Comparison of ENCODE assay signal across 20 cellular contexts in the genomic region with DNA sequence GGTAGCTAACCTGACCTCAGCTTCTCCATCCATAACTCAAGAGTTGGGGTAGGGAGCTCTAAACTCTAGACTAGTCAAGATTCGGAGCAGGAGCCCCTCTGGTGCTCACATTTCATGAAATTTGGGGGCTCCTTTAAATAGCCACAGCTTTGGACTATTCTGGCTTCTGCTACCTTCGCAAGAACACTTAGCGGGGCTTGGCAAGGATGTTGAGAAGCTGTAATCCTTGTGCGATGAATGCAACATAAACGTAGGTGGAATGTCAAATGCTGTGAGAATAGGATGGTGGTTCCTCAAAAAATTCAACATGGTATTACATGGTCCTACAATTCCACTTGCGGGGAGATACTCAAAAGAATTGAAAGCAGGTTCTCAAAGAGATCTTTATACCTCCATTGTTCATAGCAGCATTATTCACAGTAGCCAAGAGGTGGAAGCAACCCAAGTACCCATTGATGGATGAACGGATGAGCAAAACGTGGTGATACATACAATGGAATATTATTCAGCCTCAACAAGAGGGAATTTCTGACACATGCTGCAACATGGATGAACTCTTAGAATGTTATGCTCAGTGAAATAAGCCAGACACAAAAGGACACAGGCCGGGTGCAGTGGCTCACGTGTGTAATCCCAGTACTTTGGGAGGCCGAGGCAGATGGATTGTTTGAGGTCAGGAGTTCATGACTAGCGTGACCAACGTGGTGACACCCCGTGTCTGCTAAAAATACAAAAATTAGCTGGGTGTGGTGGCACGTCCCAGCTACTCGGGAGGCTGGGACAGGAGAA.
A peak's percentile ranks its signal among the peaks of the same experiment; 100 is the strongest.
DNase-seq lines count a peak whose midpoint lies in the region; ATAC-seq and TF ChIP-seq lines count a peak whose summit lies in the region.
"Had no signal": no experiment of that assay in that cellular context is flagged by ENCODE, and none has a peak within 500 bp of the region (broad histone marks: within the 10 kb centered on the region; RNA-seq: fewer than 3 reads in every experiment).

No MANE protein-coding gene starts in this region.

- in situ Hi-C loops in Panc1 (cut with HindIII; ENCODE audit: low pct_unique_long_range_greater_than_20kb, low sequenced_read_pairs): no loop called here

- intact Hi-C loops in Panc1 (cut with micrococcal nuclease; ENCODE audit: unreplicated experiment): no loop called here
- intact Hi-C loops in esophagus muscularis mucosa (cut with DNase I): no loop called here

- BruUV-seq in Panc1 (replicated peaks; lab: Mats Ljungman, UMichigan): TSS peak; percentile 7

- no peak for TF ChIP-seq CTCF in Panc1 (IDR thresholded peaks at IDR 0.05)
- no peak for TF ChIP-seq CTCF in esophagus muscularis mucosa (IDR thresholded peaks at IDR 0.05)
- no peak for TF ChIP-seq CTCF in progenitor cell of endocrine pancreas (IDR thresholded peaks at IDR 0.05; ENCODE audit: unreplicated experiment)
- no peak for TF ChIP-seq CTCF in thoracic aorta (IDR thresholded peaks at IDR 0.05)

- POLR2A ChIA-PET in Panc1 (lab: Charles Lee): no interaction called here

- H3K36me3 Mint-ChIP-seq in progenitor cell of endocrine pancreas (ENCODE audit: insufficient read depth): peaks cover 8% of the 10 kb centered on the region
- H3K36me3 Mint-ChIP-seq in activated naive CD8-positive, alpha-beta T cell treated with anti-CD3 and anti-CD28 coated beads, Interleukin-2, amount 50 U/mL, for 24 hours (ENCODE audit: low read depth): peaks cover 34% of the 10 kb centered on the region

- H3K4me1 ChIP-seq in Panc1 (ENCODE audit: control insufficient read depth, insufficient read depth, low read length) (no peaks in the 10 kb centered on the region), esophagus muscularis mucosa (peaks cover 0 to 91% (median 83%) of the 10 kb centered on the region in 4 donors), thoracic aorta (ENCODE audit: control insufficient read depth in 1 of 2, low read depth in 2 of 2) (peaks cover 0 to 73% of the 10 kb centered on the region in 2 donors)
- H3K4me1 ChIP-seq: Caco-2 had no signal

- no peaks in the 10 kb centered on the region for H3K9me3 Mint-ChIP-seq in progenitor cell of endocrine pancreas (ENCODE audit: low read depth)
- no peaks in the 10 kb centered on the region for H3K9me3 Mint-ChIP-seq in activated naive CD8-positive, alpha-beta T cell treated with anti-CD3 and anti-CD28 coated beads, Interleukin-2, amount 50 U/mL, for 24 hours
- H3K9me3 Mint-ChIP-seq: CD4-positive, alpha-beta T cell had no signal

- ATAC-seq in Panc1: no peak
- ATAC-seq in thoracic aorta (ENCODE audit: insufficient number of reproducible peaks, low FRiP score, low read depth): no peak
- no peak for ATAC-seq in GM19035 (IDR thresholded peaks at IDR 0.05; ENCODE audit: unreplicated experiment)
- no peak for ATAC-seq in activated naive CD8-positive, alpha-beta T cell treated with anti-CD3 and anti-CD28 coated beads, Interleukin-2, amount 50 U/mL, for 24 hours
- no peak for ATAC-seq in HG02840 (IDR thresholded peaks at IDR 0.05; ENCODE audit: low FRiP score, unreplicated experiment)
- ATAC-seq: PC-3 had no signal

- no peak overlapping the region for H3K27ac ChIP-seq in Panc1 (ENCODE audit: low read length)
- H3K27ac ChIP-seq in esophagus muscularis mucosa (replicated peaks in 1 of 4): peak overlapping the region; percentile 89 to 98 (median 97)
- H3K27ac ChIP-seq in thoracic aorta: peak overlapping the region; percentile 20 to 72

- no peak for TF ChIP-seq EP300 in esophagus muscularis mucosa (IDR thresholded peaks at IDR 0.05)

- no peak overlapping the region for H3K4me3 ChIP-seq in Panc1 (ENCODE audit: low read depth in 2 of 2, low read length in 2 of 2)
- H3K4me3 ChIP-seq in esophagus muscularis mucosa: no peak overlapping the region
- H3K4me3 ChIP-seq in thoracic aorta: no peak overlapping the region

- no peaks in the 10 kb centered on the region for H3K27me3 ChIP-seq in Panc1 (ENCODE audit: control insufficient read depth, insufficient read depth, low read length)
- no peaks in the 10 kb centered on the region for H3K27me3 ChIP-seq in esophagus muscularis mucosa
- H3K27me3 ChIP-seq in thoracic aorta (replicated peaks; ENCODE audit: insufficient read depth): no peaks in the 10 kb centered on the region

- no peak overlapping the region for H3K4me3 Mint-ChIP-seq in progenitor cell of endocrine pancreas (ENCODE audit: low read depth)
- H3K4me3 Mint-ChIP-seq in activated naive CD8-positive, alpha-beta T cell treated with anti-CD3 and anti-CD28 coated beads, Interleukin-2, amount 50 U/mL, for 24 hours: no peak overlapping the region
- H3K4me3 Mint-ChIP-seq: CD4-positive, alpha-beta T cell had no signal

- no peaks in the 10 kb centered on the region for H3K4me1 Mint-ChIP-seq in progenitor cell of endocrine pancreas (ENCODE audit: low read depth)
- peaks cover 10% of the 10 kb centered on the region for H3K4me1 Mint-ChIP-seq in activated naive CD8-positive, alpha-beta T cell treated with anti-CD3 and anti-CD28 coated beads, Interleukin-2, amount 50 U/mL, for 24 hours

- DNase-seq in Panc1 (ENCODE audit: low read depth, low spot score) (no peak), esophagus muscularis mucosa (ENCODE audit: extremely low spot score) (no peak), progenitor cell of endocrine pancreas (ENCODE audit: low spot score, unreplicated experiment) (no peak), thoracic aorta (ENCODE audit: low spot score) (no peak), NCI-H1417 (lab: John Stamatoyannopoulos, UW) (no peak)
- DNase-seq in activated naive CD8-positive, alpha-beta T cell treated with anti-CD3 and anti-CD28 coated beads, Interleukin-2, amount 50 U/mL, for 24 hours: no peak
- DNase-seq: Caco-2; CD4-positive, alpha-beta T cell; DMS153; GF-D8; KG1; MV-4-11; NCI-H1417 treated with DMSO at 0.1 percent for 48 hours; NCI-H187 treated with DMSO at 0.1 percent for 48 hours; NCI-H226; NCI-H524; NCI-H82; PC-3 had no signal

- CTCF ChIA-PET in Panc1 (lab: Charles Lee): no interaction called here

- H3K36me3 ChIP-seq in Panc1 (ENCODE audit: control insufficient read depth, insufficient read depth, low read length) (peaks cover 8% of the 10 kb centered on the region), esophagus muscularis mucosa (peaks cover 53 to 98% (median 89%) of the 10 kb centered on the region in 4 donors), thoracic aorta (peaks cover 89% of the 10 kb centered on the region)

- 76% methylated on average over 16 of the region's 16 CpGs for WGBS in esophagus muscularis mucosa

- H3K9me3 ChIP-seq in Panc1 (ENCODE audit: control insufficient read depth, insufficient read depth, low read depth, low read length) (no peaks in the 10 kb centered on the region), esophagus muscularis mucosa (no peaks in the 10 kb centered on the region), thoracic aorta (no peaks in the 10 kb centered on the region)
- H3K9me3 ChIP-seq: Caco-2 had no signal

- H3K27ac Mint-ChIP-seq in progenitor cell of endocrine pancreas: peak overlapping the region; percentile 11
- no peak overlapping the region for H3K27ac Mint-ChIP-seq in activated naive CD8-positive, alpha-beta T cell treated with anti-CD3 and anti-CD28 coated beads, Interleukin-2, amount 50 U/mL, for 24 hours
- H3K27ac Mint-ChIP-seq: CD4-positive, alpha-beta T cell had no signal

- H3K27me3 Mint-ChIP-seq in progenitor cell of endocrine pancreas: no peaks in the 10 kb centered on the region
- no peaks in the 10 kb centered on the region for H3K27me3 Mint-ChIP-seq in activated naive CD8-positive, alpha-beta T cell treated with anti-CD3 and anti-CD28 coated beads, Interleukin-2, amount 50 U/mL, for 24 hours
- H3K27me3 Mint-ChIP-seq: CD4-positive, alpha-beta T cell had no signal

- TF ChIP-seq POLR2A in esophagus muscularis mucosa (IDR thresholded peaks at IDR 0.05; ENCODE audit: low read depth): no peak
